ENCODE assay signal across 23 cellular contexts in the genomic region with DNA sequence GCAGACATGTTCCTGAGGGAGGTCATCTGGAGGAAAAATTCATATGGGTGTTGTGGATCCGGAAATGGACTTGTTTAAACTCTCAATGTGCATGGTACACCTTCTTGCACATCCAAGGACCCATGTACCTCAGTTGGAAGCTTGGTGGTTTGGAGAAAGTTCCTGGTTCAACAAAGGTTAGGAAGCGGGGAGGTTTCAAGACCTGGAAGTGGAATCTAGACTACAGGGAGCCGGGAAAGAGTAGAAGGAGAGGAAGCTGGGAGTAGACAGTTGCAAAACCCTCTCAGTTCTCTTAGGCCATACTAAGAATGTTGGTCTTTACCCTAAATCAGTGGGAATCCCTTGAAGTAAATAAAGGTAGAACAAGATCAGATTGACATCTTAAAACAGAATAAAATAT.
DNase-seq lines count a peak whose midpoint lies in the region; ATAC-seq, FAIRE-seq and TF ChIP-seq lines count a peak whose summit lies in the region.
"Had no signal": no experiment of that assay in that cellular context is flagged by ENCODE, and none has a peak within 500 bp of the region (broad histone marks: within the 10 kb centered on the region; RNA-seq: fewer than 3 reads in every experiment).

No MANE protein-coding gene starts in this region.

- H3K9ac ChIP-seq in H9 (ENCODE audit: extremely low read depth, insufficient read length, low read length) = no peak overlapping the region
- no peak overlapping the region for H3K9ac ChIP-seq in H1 (replicated peaks in 1 of 4; ENCODE audit: extremely low read depth in 1 of 4, low read depth in 3 of 4, low read length in 3 of 4)

- H3K27me3 ChIP-seq in H9 (ENCODE audit: insufficient read depth, low read length) = no peaks in the 10 kb centered on the region
- no peaks in the 10 kb centered on the region for H3K27me3 ChIP-seq in H1 (replicated peaks in 1 of 4; ENCODE audit: control insufficient read depth in 3 of 4, extremely low read depth in 1 of 4, insufficient read depth in 3 of 4, low read length in 3 of 4)
- H3K27me3 ChIP-seq: BE2C had no signal

- H3K4me1 ChIP-seq in H9 (ENCODE audit: insufficient read depth, low read length) = peaks cover 2% of the 10 kb centered on the region; the same call in 1 of the 2 replicates
- H3K4me1 ChIP-seq in H1 (replicated peaks in 1 of 4; ENCODE audit: control insufficient read depth in 3 of 4, insufficient read depth in 4 of 4, low read length in 3 of 4) = peaks cover 0 to 4% (median 0%) of the 10 kb centered on the region in 4 experiments; a peak in 1 of 7 replicates
- H3K4me1 ChIP-seq: BE2C, HAP-1 had no signal

- no peak overlapping the region for H4K8ac ChIP-seq in H9 (replicated peaks; ENCODE audit: insufficient read length, low read depth, low read length)
- H4K8ac ChIP-seq in H1 (ENCODE audit: extremely low read depth, insufficient read depth, low read length) = no peak overlapping the region

- peaks cover 2 to 17% (median 5%) of the 10 kb centered on the region in 3 experiments; a peak in 6 of 7 replicates for H3K36me3 Mint-ChIP-seq in H9 (ENCODE audit: insufficient read depth in 1 of 3, low read depth in 3 of 3)
- no peaks in the 10 kb centered on the region for H3K36me3 Mint-ChIP-seq in activated naive CD8-positive, alpha-beta T cell treated with anti-CD3 and anti-CD28 coated beads, Interleukin-2, amount 50 U/mL, for 24 hours (ENCODE audit: low read depth)
- H3K36me3 Mint-ChIP-seq: CD4-positive, CD25-positive, alpha-beta regulatory T cell had no signal

- H4K5ac ChIP-seq in H9 (ENCODE audit: insufficient read length, low read depth, low read length) (no peak overlapping the region), H1 (ENCODE audit: insufficient read length, low read depth, low read length) (no peak overlapping the region)

- H3K14ac ChIP-seq in H9 (ENCODE audit: insufficient read depth, low read length) = no peak overlapping the region
- no peak overlapping the region for H3K14ac ChIP-seq in H1 (ENCODE audit: insufficient read length)

- H2BK20ac ChIP-seq in H9 (ENCODE audit: low read depth, low read length, poor library complexity, severe bottlenecking) (no peak overlapping the region), H1 (ENCODE audit: low read length) (no peak overlapping the region)

- no peak overlapping the region for H3K27ac Mint-ChIP-seq in H9
- H3K27ac Mint-ChIP-seq in activated naive CD8-positive, alpha-beta T cell treated with anti-CD3 and anti-CD28 coated beads, Interleukin-2, amount 50 U/mL, for 24 hours = no peak overlapping the region
- H3K27ac Mint-ChIP-seq: CD4-positive, CD25-positive, alpha-beta regulatory T cell; CD8-positive, alpha-beta memory T cell had no signal

- no peak overlapping the region for H2BK5ac ChIP-seq in H9 (ENCODE audit: insufficient read length, low read length)
- H2BK5ac ChIP-seq in H1 (ENCODE audit: low read depth, low read length) = peak overlapping the region; percentile 39; the same call in 1 of the 2 replicates

- H3K9me3 ChIP-seq in H9 (ENCODE audit: control insufficient read depth, low read depth, low read length) (no peaks in the 10 kb centered on the region), H1 (ENCODE audit: insufficient read depth in 2 of 2, low read depth in 1 of 2, low read length in 1 of 2) (no peaks in the 10 kb centered on the region)
- H3K9me3 ChIP-seq: BE2C, HAP-1 had no signal

- TF ChIP-seq CTCF in H9 (conservative IDR thresholded peaks at IDR 0.05) (no peak), H1 (IDR thresholded peaks at IDR 0.05; ENCODE audit: control extremely low read depth in 1 of 3, insufficient read depth in 1 of 3, low read depth in 1 of 3, low read length in 3 of 3) (no peak)

- H3K4me3 ChIP-seq in H1 (ENCODE audit: extremely low read depth in 1 of 4, insufficient read depth in 2 of 4, low read depth in 3 of 4, low read length in 4 of 4) = no peak overlapping the region
- H3K4me3 ChIP-seq: GM12878, HAP-1, K562 had no signal

- H3K23ac ChIP-seq in H9 (ENCODE audit: insufficient read length, low read depth, low read length) (no peak overlapping the region), H1 (ENCODE audit: insufficient read length) (no peak overlapping the region)

- no peak for TF ChIP-seq POLR2A in H1 (IDR thresholded peaks at IDR 0.05; ENCODE audit: control extremely low read depth in 1 of 2, low read depth in 2 of 2, low read length in 2 of 2)

- intact Hi-C loops in left colon (cut with DNase I, micrococcal nuclease) = no loop called here

- H3K27ac ChIP-seq in H9 (ENCODE audit: insufficient read length, low read depth, low read length) (no peak overlapping the region), H1 (ENCODE audit: low read depth, low read length) (no peak overlapping the region)

- H4K91ac ChIP-seq in H9 (ENCODE audit: insufficient read length, low read depth, low read length) = no peak overlapping the region
- no peak overlapping the region for H4K91ac ChIP-seq in H1 (replicated peaks; ENCODE audit: insufficient read length, low read length)

- no peaks in the 10 kb centered on the region for H3K79me2 ChIP-seq in H9 (ENCODE audit: insufficient read depth, low read length)
- H3K79me2 ChIP-seq in H1 (ENCODE audit: control insufficient read depth in 1 of 2, insufficient read depth in 2 of 2, low read length in 2 of 2) = no peaks in the 10 kb centered on the region

- H2BK12ac ChIP-seq in H9 (ENCODE audit: insufficient read length, low read depth, low read length) = no peak overlapping the region
- H2BK12ac ChIP-seq in H1 (ENCODE audit: low read depth, low read length) = no peak overlapping the region

- no peak overlapping the region for H2AK5ac ChIP-seq in H9 (ENCODE audit: insufficient read length, low read length)
- no peak overlapping the region for H2AK5ac ChIP-seq in H1 (ENCODE audit: low read depth, low read length)

- H3K18ac ChIP-seq in H9 (ENCODE audit: insufficient read length, low read depth, low read length) = no peak overlapping the region
- 0 out of 2 replicates have a peak overlapping the region, but pooled peaks have one; percentile 32 for H3K18ac ChIP-seq in H1 (ENCODE audit: extremely low read depth, low read length)

- H3K4me3 Mint-ChIP-seq in H9 = no peak overlapping the region
- no peak overlapping the region for H3K4me3 Mint-ChIP-seq in activated naive CD8-positive, alpha-beta T cell treated with anti-CD3 and anti-CD28 coated beads, Interleukin-2, amount 50 U/mL, for 24 hours
- H3K4me3 Mint-ChIP-seq: CD4-positive, CD25-positive, alpha-beta regulatory T cell; CD8-positive, alpha-beta memory T cell had no signal

- peak overlapping the region; percentile 73 for H2AFZ ChIP-seq in H9 (ENCODE audit: low read length)
- no peak overlapping the region; the same call in 1 of the 2 replicates for H2AFZ ChIP-seq in H1 (ENCODE audit: low read length)

- no CpG with 5 or more reads among the region's 3 CpGs for WGBS in H9 (ENCODE audit: extremely low coverage, insufficient read length, low lambda C conversion rate)
- 89% methylated on average over 3 of the region's 3 CpGs; no CpG with 5 or more reads in 1 of the 2 experiments for WGBS in H1 (ENCODE audit: extremely low coverage in 1 of 2, insufficient coverage in 1 of 2, insufficient read length in 1 of 2, insufficient replicate concordance in 2 of 2, low coverage in 1 of 2, low lambda C conversion rate in 2 of 2, missing lambda C conversion rate in 1 of 2), 2 experiments

- H2BK120ac ChIP-seq in H9 (ENCODE audit: low read depth, low read length, poor library complexity, severe bottlenecking) = no peak overlapping the region
- no peak overlapping the region for H2BK120ac ChIP-seq in H1 (replicated peaks; ENCODE audit: low read depth, low read length)

- FAIRE-seq in H1 (lab: Jason Lieb, UNC) = no peak
- FAIRE-seq: GM12878, K562 had no signal

- H3K23me2 ChIP-seq in H9 (ENCODE audit: insufficient read length, low read depth, low read length, poor library complexity, severe bottlenecking) (no peaks in the 10 kb centered on the region), H1 (ENCODE audit: low read depth, low read length) (no peaks in the 10 kb centered on the region)

- H3K56ac ChIP-seq in H9 (ENCODE audit: insufficient read length, low read depth, low read length) = no peak overlapping the region
- no peak overlapping the region for H3K56ac ChIP-seq in H1 (replicated peaks; ENCODE audit: insufficient read length, low read depth, low read length)

- no peaks in the 10 kb centered on the region for H3K27me3 Mint-ChIP-seq in H9 (ENCODE audit: low read depth)
- H3K27me3 Mint-ChIP-seq in activated naive CD8-positive, alpha-beta T cell treated with anti-CD3 and anti-CD28 coated beads, Interleukin-2, amount 50 U/mL, for 24 hours = no peaks in the 10 kb centered on the region
- H3K27me3 Mint-ChIP-seq: CD8-positive, alpha-beta memory T cell had no signal

- no peak for TF ChIP-seq RAD21 in H1 (IDR thresholded peaks at IDR 0.05 in 1 of 2, conservative IDR thresholded peaks at IDR 0.05 in 1 of 2; ENCODE audit: low read depth in 2 of 2, low read length in 2 of 2)

- no peaks in the 10 kb centered on the region for H3K36me3 ChIP-seq in H1 (ENCODE audit: control insufficient read depth in 2 of 4, insufficient read depth in 4 of 4, low read length in 3 of 4)
- H3K36me3 ChIP-seq: BE2C, HAP-1 had no signal

- H3K4me2 ChIP-seq in H9 (ENCODE audit: insufficient read depth, insufficient read length, low read length) (peak overlapping the region; percentile 21), H1 (ENCODE audit: insufficient read depth in 1 of 2, low read depth in 2 of 2, low read length in 2 of 2) (peak overlapping the region in 1 of 2 experiments; percentile 59; a peak in 2 of 4 replicates)

- no peak overlapping the region for H3T11ph ChIP-seq in H9 (ENCODE audit: low read length)

- H2BK15ac ChIP-seq in H9 (ENCODE audit: low read depth, low read length) = no peak overlapping the region
- H2BK15ac ChIP-seq in H1 (ENCODE audit: low read length) = no peak overlapping the region

- peaks cover 13 to 15% of the 10 kb centered on the region in 2 experiments for H3K4me1 Mint-ChIP-seq in H9
- H3K4me1 Mint-ChIP-seq in activated naive CD8-positive, alpha-beta T cell treated with anti-CD3 and anti-CD28 coated beads, Interleukin-2, amount 50 U/mL, for 24 hours = no peaks in the 10 kb centered on the region
- H3K4me1 Mint-ChIP-seq: CD4-positive, CD25-positive, alpha-beta regulatory T cell; CD8-positive, alpha-beta memory T cell had no signal

- H4K20me1 ChIP-seq in H9 (ENCODE audit: control insufficient read depth, insufficient read depth, insufficient read length) = no peaks in the 10 kb centered on the region
- no peaks in the 10 kb centered on the region for H4K20me1 ChIP-seq in H1 (replicated peaks in 1 of 2; ENCODE audit: control insufficient read depth in 1 of 2, insufficient read depth in 2 of 2, low read length in 2 of 2)

- CTCF ChIA-PET in H1 (lab: Charles Lee; ENCODE audit: partially characterized antibody) = no interaction called here

- H3K9me3 Mint-ChIP-seq in H9 = peaks cover 4 to 6% of the 10 kb centered on the region in 2 experiments; a peak in 3 of 5 replicates
- H3K9me3 Mint-ChIP-seq in activated naive CD8-positive, alpha-beta T cell treated with anti-CD3 and anti-CD28 coated beads, Interleukin-2, amount 50 U/mL, for 24 hours = peaks cover 11% of the 10 kb centered on the region

- no peaks in the 10 kb centered on the region for H3K79me1 ChIP-seq in H9 (ENCODE audit: insufficient read depth, low read depth, low read length, poor library complexity, severe bottlenecking)
- no peaks in the 10 kb centered on the region for H3K79me1 ChIP-seq in H1 (ENCODE audit: low read depth, low read length)

- DNase-seq in H9 (no peak), HT-29 (ENCODE audit: low spot score) (peak; percentile 26), H1 (ENCODE audit: low read depth in 1 of 2, low spot score in 2 of 2) (no peak), left colon (no peak), OCI-M2 (lab: John Stamatoyannopoulos, UW; ENCODE audit: unreplicated experiment) (no peak), GM19238 (ENCODE audit: insufficient read length, low spot score) (no peak)
- no peak for DNase-seq in activated naive CD8-positive, alpha-beta T cell treated with anti-CD3 and anti-CD28 coated beads, Interleukin-2, amount 50 U/mL, for 24 hours
- DNase-seq: ACHN; BE2C; C1 segment of cervical spinal cord; CD4-positive, CD25-positive, alpha-beta regulatory T cell; CD8-positive, alpha-beta memory T cell; COR-L47; DMS 273 treated with DMSO at 0.1 percent for 48 hours; DMS53; DND-41; EL; GOT3; IMR-90 had no signal

- no peak for TF ChIP-seq EP300 in H1 (IDR thresholded peaks at IDR 0.05; ENCODE audit: borderline replicate concordance in 1 of 2, low read depth in 2 of 2, low read length in 2 of 2)

- H3K4ac ChIP-seq in H9 (ENCODE audit: low read depth, low read length) = no peak overlapping the region
- no peak overlapping the region for H3K4ac ChIP-seq in H1 (replicated peaks; ENCODE audit: insufficient read length, low read depth, low read length)

- peak; percentile 22 for ATAC-seq in left colon
- ATAC-seq in activated naive CD8-positive, alpha-beta T cell treated with anti-CD3 and anti-CD28 coated beads, Interleukin-2, amount 50 U/mL, for 24 hours = no peak
- ATAC-seq in HG03025 (IDR thresholded peaks at IDR 0.05; ENCODE audit: low FRiP score, unreplicated experiment) = no peak
- ATAC-seq: GM12878, K562 had no signal

- POLR2A ChIA-PET in H1 (lab: Charles Lee; ENCODE audit: partially characterized antibody) = interaction anchor here (1.4 kb wide), 1 partner anchor 16 kb away, joined by 3 read pairs; no protein-coding TSS in a partner anchor
